6 cellular contexts compared by ENCODE assay signal in genomic region chr1:228109962-228110488, GRCh38. TPM values are rescaled to one million over a fixed set of nuclear protein-coding genes. Genes with fewer than 3 reads are reported as not detected.
DNase-seq lines count a peak whose midpoint lies in the region; ATAC-seq and TF ChIP-seq lines count a peak whose summit lies in the region.

No MANE protein-coding gene starts in this region.

- peak overlapping the region; percentile 64 for H3K27ac ChIP-seq in mammary epithelial cell (ENCODE audit: insufficient read depth, low read depth, low read length)

- peaks cover 14% of the 10 kb centered on the region for H3K36me3 Mint-ChIP-seq in activated CD4-positive, alpha-beta T cell treated with anti-CD3 and anti-CD28 coated beads for 36 hours (ENCODE audit: low read depth)
- peaks cover 5% of the 10 kb centered on the region for H3K36me3 Mint-ChIP-seq in neural crest cell (ENCODE audit: low read depth)

- ATAC-seq in activated CD4-positive, alpha-beta T cell treated with anti-CD3 and anti-CD28 coated beads for 36 hours: no peak

- no peaks in the 10 kb centered on the region for H3K9me3 Mint-ChIP-seq in activated CD4-positive, alpha-beta T cell treated with anti-CD3 and anti-CD28 coated beads for 36 hours (ENCODE audit: low read depth)
- peaks cover 1% of the 10 kb centered on the region for H3K9me3 Mint-ChIP-seq in neural crest cell

- peak overlapping the region; percentile 90 for H3K4me3 Mint-ChIP-seq in activated CD4-positive, alpha-beta T cell treated with anti-CD3 and anti-CD28 coated beads for 36 hours
- H3K4me3 Mint-ChIP-seq in neural crest cell: peak overlapping the region; percentile 98

- H3K36me3 ChIP-seq in mammary epithelial cell (ENCODE audit: insufficient read depth, low read length): no peaks in the 10 kb centered on the region

- H3K27me3 ChIP-seq in mammary epithelial cell (ENCODE audit: insufficient read depth, low read length): no peaks in the 10 kb centered on the region

- BruUV-seq in mammary epithelial cell (replicated peaks; lab: Mats Ljungman, UMichigan): no TSS peak

- peak overlapping the region; percentile 95 for H3K4me2 ChIP-seq in mammary epithelial cell (ENCODE audit: insufficient read depth, low read depth, low read length)

- H3K4me1 ChIP-seq in mammary epithelial cell (ENCODE audit: insufficient read depth, low read length): peaks cover 14% of the 10 kb centered on the region

- CTCF ChIA-PET in activated CD4-positive, alpha-beta T cell treated with anti-CD3 and anti-CD28 coated beads for 36 hours (lab: Charles Lee): interaction anchor here (1.0 to 1.2 kb wide), 2 partner anchors 28 to 85 kb away, joined by 3 to 4 read pairs; partner anchors contain the start of gene ARF1
- CTCF ChIA-PET in mammary epithelial cell (lab: Charles Lee; ENCODE audit: low non-redundant PET): interaction anchor here (1.0 kb wide), 1 partner anchor 21 kb away, joined by 5 read pairs; no protein-coding TSS in a partner anchor

- no peaks in the 10 kb centered on the region for H3K9me3 ChIP-seq in mammary epithelial cell (replicated peaks; ENCODE audit: insufficient read depth, low read length)

- in situ Hi-C loops in mammary epithelial cell (cut with MboI; ENCODE audit: low sequenced_read_pairs in 2 of 2): no loop called here

- H3K27me3 Mint-ChIP-seq in activated CD4-positive, alpha-beta T cell treated with anti-CD3 and anti-CD28 coated beads for 36 hours: no peaks in the 10 kb centered on the region
- H3K27me3 Mint-ChIP-seq in neural crest cell (ENCODE audit: low read depth): peaks cover 12% of the 10 kb centered on the region

- H3K79me2 ChIP-seq in mammary epithelial cell (ENCODE audit: insufficient read depth, low read length): peaks cover 21% of the 10 kb centered on the region

- dilution Hi-C loops in mammary epithelial cell (cut with HindIII; ENCODE audit: low sequenced_read_pairs): loop anchor here (5.0 kb wide), 2 partner anchors 57 to 113 kb away; partner anchors contain the start of gene IBA57

- peaks cover 15% of the 10 kb centered on the region for H3K4me1 Mint-ChIP-seq in activated CD4-positive, alpha-beta T cell treated with anti-CD3 and anti-CD28 coated beads for 36 hours
- H3K4me1 Mint-ChIP-seq in neural crest cell: peaks cover 20% of the 10 kb centered on the region

- H2AFZ ChIP-seq in mammary epithelial cell (ENCODE audit: low read depth, low read length): peak overlapping the region; percentile 98

- POLR2A ChIA-PET in activated CD4-positive, alpha-beta T cell treated with anti-CD3 and anti-CD28 coated beads for 36 hours (lab: Charles Lee): no interaction called here

- 19% methylated on average over 5 of the region's 15 CpGs for WGBS in mammary epithelial cell (ENCODE audit: low coverage, missing lambda C conversion rate)

- intact Hi-C loops in activated CD4-positive, alpha-beta T cell treated with anti-CD3 and anti-CD28 coated beads for 36 hours (cut with DNase I, micrococcal nuclease): loop anchor here (1.0 to 10.0 kb wide), 12 partner anchors 28 to 353 kb away; partner anchors contain the start of genes ARF1 (in 2 of the 2), GUK1 (in 2 of the 2) and IBA57 (in 2 of the 2)
- intact Hi-C loops in mammary epithelial cell (cut with micrococcal nuclease): loop anchor here (1.0 kb wide), 1 partner anchor 21 kb away; no protein-coding TSS in a partner anchor

- TF ChIP-seq CTCF in mammary epithelial cell (conservative IDR thresholded peaks at IDR 0.05 in 1 of 2, IDR thresholded peaks at IDR 0.05 in 1 of 2; ENCODE audit: extremely low read depth in 1 of 2, insufficient read depth in 1 of 2, low read depth in 1 of 2, low read length in 2 of 2): no peak
- no peak for TF ChIP-seq CTCF in neural crest cell (conservative IDR thresholded peaks at IDR 0.05)

- no peaks in the 10 kb centered on the region for H4K20me1 ChIP-seq in mammary epithelial cell (ENCODE audit: insufficient read depth, low read length)

- H3K4me3 ChIP-seq in mammary epithelial cell (replicated peaks in 1 of 3; ENCODE audit: insufficient read depth in 1 of 3, low read depth in 2 of 3, low read length in 3 of 3): peak overlapping the region; percentile 73 to 99 (median 80)

- H3K27ac Mint-ChIP-seq in activated CD4-positive, alpha-beta T cell treated with anti-CD3 and anti-CD28 coated beads for 36 hours: peak overlapping the region; percentile 92
- H3K27ac Mint-ChIP-seq in neural crest cell (ENCODE audit: unreplicated experiment): peak overlapping the region; percentile 62

- DNase-seq in activated CD4-positive, alpha-beta T cell treated with anti-CD3 and anti-CD28 coated beads for 36 hours: no peak
- DNase-seq in activated CD4-positive, alpha-beta T cell treated with anti-CD3 and anti-CD28 coated beads, Interleukin-2, amount 50 U/mL, for 48 hours: no peak
- DNase-seq in mammary epithelial cell (no peak), neural crest cell (ENCODE audit: low read depth, low spot score) (no peak), ecto neural progenitor cell (ENCODE audit: low spot score) (no peak), OCI-M2 (lab: John Stamatoyannopoulos, UW; ENCODE audit: unreplicated experiment) (no peak)

- peak overlapping the region; percentile 94 for H3K9ac ChIP-seq in mammary epithelial cell (ENCODE audit: insufficient read depth, low read length)

RNA-seq across cellular contexts. Expression of gene MRPL55, which starts 0.9 kb away (rescaled TPM):
- total RNA-seq in activated CD4-positive, alpha-beta T cell treated with anti-CD3 and anti-CD28 coated beads for 36 hours: 10 to 100 TPM; 51.0 to 57.7 TPM
- total RNA-seq in mammary epithelial cell (10 to 100 TPM; 37.7 to 42.3 TPM), neural crest cell (61.9 and 67.3 TPM in 2 replicates)
- 66.4 TPM for polyA plus RNA-seq in mammary epithelial cell
- 11.7 TPM for polyA minus RNA-seq in mammary epithelial cell

RNA-seq across cellular contexts. Expression of gene C1orf35, which starts 6.9 kb away (rescaled TPM):
- total RNA-seq in activated CD4-positive, alpha-beta T cell treated with anti-CD3 and anti-CD28 coated beads for 36 hours: 10 to 100 TPM; 14.6 to 22.5 TPM
- total RNA-seq in mammary epithelial cell (10 to 100 TPM in 1 of 2 donors, 1 to 10 TPM in 1; 5.7 to 19.6 TPM), neural crest cell (29.1 and 29.7 TPM in 2 replicates)
- 14.5 TPM for polyA plus RNA-seq in mammary epithelial cell
- polyA minus RNA-seq in mammary epithelial cell: 9.7 TPM

RNA-seq across cellular contexts. Expression of gene ARF1, which starts 27.5 kb away (rescaled TPM):
- total RNA-seq in activated CD4-positive, alpha-beta T cell treated with anti-CD3 and anti-CD28 coated beads for 36 hours: 100 to 1,000 TPM; 325 to 337 TPM
- 100 to 1,000 TPM; 327 to 372 TPM for total RNA-seq in mammary epithelial cell
- polyA plus RNA-seq in mammary epithelial cell: 595 TPM
- polyA minus RNA-seq in mammary epithelial cell: 273 TPM
- total RNA-seq in neural crest cell: 237 and 240 TPM in 2 replicates

RNA-seq across cellular contexts. Expression of gene GUK1, which starts 30.1 kb away (rescaled TPM):
- 100 to 1,000 TPM; 196 to 270 TPM for total RNA-seq in activated CD4-positive, alpha-beta T cell treated with anti-CD3 and anti-CD28 coated beads for 36 hours
- total RNA-seq in mammary epithelial cell (100 to 1,000 TPM; 229 to 242 TPM), neural crest cell (114 and 115 TPM in 2 replicates)
- 461 TPM for polyA plus RNA-seq in mammary epithelial cell
- 86.1 TPM for polyA minus RNA-seq in mammary epithelial cell

RNA-seq across cellular contexts. Expression of gene GJC2, which starts 39.7 kb away (rescaled TPM):
- under 1 TPM in 1 of 2 experiments, not detected in 1; 0.64 TPM for total RNA-seq in activated CD4-positive, alpha-beta T cell treated with anti-CD3 and anti-CD28 coated beads for 36 hours
- under 1 TPM; 0.33 to 0.47 TPM for total RNA-seq in mammary epithelial cell
- 0.14 TPM for polyA plus RNA-seq in mammary epithelial cell
- polyA minus RNA-seq in mammary epithelial cell: not detected
- 0.65 and 0.68 TPM in 2 replicates for total RNA-seq in neural crest cell
